ENCODE assay signal across 19 cellular contexts in genomic region chr9:130696996-130697395, GRCh38. TPM values are rescaled to one million over a fixed set of nuclear protein-coding genes. Genes with fewer than 3 reads are reported as not detected.
"Had no signal": no experiment of that assay in that cellular context is flagged by ENCODE, and none has a peak within 500 bp of the region (broad histone marks: within the 10 kb centered on the region; RNA-seq: fewer than 3 reads in every experiment).

No MANE protein-coding gene starts in this region.

- H3K4me3 ChIP-seq: neural progenitor cell, ovary, SK-N-MC had no signal

- DNase-seq: activated CD8-positive, alpha-beta memory T cell treated with anti-CD3 and anti-CD28 coated beads, Interleukin-2, amount 50 U/mL, for 4 hours; activated CD8-positive, alpha-beta T cell treated with anti-CD3 and anti-CD28 coated beads for 36 hours; activated naive CD4-positive, alpha-beta T cell treated with anti-CD3 and anti-CD28 coated beads, Interleukin-2, amount 50 U/mL, for 16 hours; amygdala; brain microvascular endothelial cell; cerebellar nuclear complex; effector memory CD4-positive, alpha-beta T cell; head of caudate nucleus; kidney glomerular epithelial cell; ovary; T-helper 9 cell had no signal

- ATAC-seq: activated CD4-positive, CD25-positive, alpha-beta regulatory T cell treated with anti-CD3 and anti-CD28 coated beads, Interleukin-2, amount 50 U/mL, for 24 hours; activated CD8-positive, alpha-beta T cell treated with anti-CD3 and anti-CD28 coated beads for 36 hours; sciatic nerve had no signal

- H3K9me3 Mint-ChIP-seq: dendritic cell treated with granulocyte-macrophage colony-stimulating factor and Interleukin-4, amounts not matched to agents 40 ng/mL and 50 ng/mL, for 4 days; neural progenitor cell had no signal

- H3K27me3 Mint-ChIP-seq: activated CD8-positive, alpha-beta T cell treated with anti-CD3 and anti-CD28 coated beads for 36 hours had no signal

- H3K4me3 Mint-ChIP-seq: dendritic cell treated with granulocyte-macrophage colony-stimulating factor and Interleukin-4, amounts not matched to agents 40 ng/mL and 50 ng/mL, for 4 days; neural progenitor cell had no signal

- H3K27ac Mint-ChIP-seq: dendritic cell treated with granulocyte-macrophage colony-stimulating factor and Interleukin-4, amounts not matched to agents 40 ng/mL and 50 ng/mL, for 4 days; neural progenitor cell had no signal

RNA-seq across cellular contexts. Expression of gene PRDM12, which starts 32.6 kb away (rescaled TPM):
- total RNA-seq: epithelial cell of proximal tubule, liver, ovary, sciatic nerve, urinary bladder had no signal
